Comparison of ENCODE assay signal across 12 cellular contexts in genomic region chr3:66297917-66298316, GRCh38.
DNase-seq lines count a peak whose midpoint lies in the region; ATAC-seq, FAIRE-seq and TF ChIP-seq lines count a peak whose summit lies in the region.
"Had no signal": no experiment of that assay in that cellular context is flagged by ENCODE, and none has a peak within 500 bp of the region (broad histone marks: within the 10 kb centered on the region; RNA-seq: fewer than 3 reads in every experiment).

No MANE protein-coding gene starts in this region.

- no peak for FAIRE-seq in bronchial epithelial cell (lab: Jason Lieb, UNC)

- no peaks in the 10 kb centered on the region; the same call in 1 of the 2 replicates for H3K27me3 Mint-ChIP-seq in HFFc6 (ENCODE audit: insufficient read depth)

- no peak overlapping the region for H3K27ac Mint-ChIP-seq in HFFc6

- DNase-seq in AG08395 (ENCODE audit: low spot score) (peak; percentile 55), HFFc6 (peak; percentile 25), bronchial epithelial cell (ENCODE audit: low read depth) (peak; percentile 58), myocyte (ENCODE audit: low read depth) (peak; percentile 50), NCI-H2081 treated with DMSO at 0.1 percent for 48 hours (lab: John Stamatoyannopoulos, UW) (no peak), iPS-NIHi11 (ENCODE audit: low spot score) (no peak), epidermal melanocyte (ENCODE audit: insufficient read length, low spot score) (no peak)
- DNase-seq: COR-L47, islet precursor cell, NCI-H526, SW 1271 had no signal

- no peak for ATAC-seq in HG03175 (IDR thresholded peaks at IDR 0.05; ENCODE audit: unreplicated experiment)

- no peak overlapping the region for H3K4me3 Mint-ChIP-seq in HFFc6

- H3K4me3 ChIP-seq in bronchial epithelial cell (ENCODE audit: low read depth, low read length) = no peak overlapping the region

- TF ChIP-seq CTCF in HFFc6 (IDR thresholded peaks at IDR 0.05) (no peak), bronchial epithelial cell (IDR thresholded peaks at IDR 0.05; ENCODE audit: insufficient read depth, low read length, severe bottlenecking) (no peak)

- H3K36me3 ChIP-seq in bronchial epithelial cell (ENCODE audit: control insufficient read depth, insufficient read depth, low read length) = no peaks in the 10 kb centered on the region

- no peaks in the 10 kb centered on the region for H3K36me3 Mint-ChIP-seq in HFFc6 (ENCODE audit: low read depth)

- H3K4me1 Mint-ChIP-seq in HFFc6 (ENCODE audit: low read depth) = peaks cover 11% of the 10 kb centered on the region

- H3K27me3 ChIP-seq in bronchial epithelial cell (ENCODE audit: control insufficient read depth, insufficient read depth, low read length) = no peaks in the 10 kb centered on the region

- no peaks in the 10 kb centered on the region for H3K9me3 Mint-ChIP-seq in HFFc6

Comparison
In these comparisons a context has a peak if more than half of its experiments do, and no peak if none do; other contexts are left out.
1. DNase-seq: peak in AG08395 (single experiment), HFFc6 (single experiment), bronchial epithelial cell (single experiment) and myocyte (single experiment); none in NCI-H2081 treated with DMSO at 0.1 percent for 48 hours (single experiment), iPS-NIHi11 (single experiment) and epidermal melanocyte (single experiment).